8 cellular contexts compared by ENCODE assay signal in genomic region chr20:51366155-51366886, GRCh38.
DNase-seq lines count a peak whose midpoint lies in the region; ATAC-seq and TF ChIP-seq lines count a peak whose summit lies in the region.

No MANE protein-coding gene starts in this region.

- H3K27ac ChIP-seq in ascending aorta (peak overlapping the region; percentile 91), skeletal muscle tissue (ENCODE audit: low read depth, low read length) (peak overlapping the region; percentile 59), MM.1S (ENCODE audit: low read length) (no peak overlapping the region)
- H3K27ac ChIP-seq in CD4-positive, alpha-beta memory T cell (ENCODE audit: low read depth, low read length), result no peak overlapping the region

- peak; percentile 95 for DNase-seq in GOT3 (lab: John Stamatoyannopoulos, UW)
- DNase-seq in ascending aorta (ENCODE audit: low spot score in 2 of 2), result peak; percentile 53 to 94
- peak; percentile 92 for DNase-seq in left cardiac atrium
- DNase-seq in CD4-positive, alpha-beta memory T cell, result no peak
- DNase-seq in MM.1S, result no peak

- no peaks in the 10 kb centered on the region for H4K20me1 ChIP-seq in MM.1S (ENCODE audit: insufficient read depth, low read length)

- TF ChIP-seq CTCF in ascending aorta (IDR thresholded peaks at IDR 0.05) (no peak), MM.1S (IDR thresholded peaks at IDR 0.05; ENCODE audit: low read length) (no peak)

- H2AFZ ChIP-seq in MM.1S (ENCODE audit: low read length), result no peak overlapping the region

- ATAC-seq in left cardiac atrium (peak; percentile 57 to 93), HG03571 (IDR thresholded peaks at IDR 0.05; ENCODE audit: unreplicated experiment) (no peak), HG03039 (IDR thresholded peaks at IDR 0.05; ENCODE audit: unreplicated experiment) (no peak)

- no peaks in the 10 kb centered on the region for H3K4me1 Mint-ChIP-seq in CD4-positive, alpha-beta memory T cell

- no peaks in the 10 kb centered on the region for H3K9me2 ChIP-seq in MM.1S (replicated peaks; ENCODE audit: insufficient read depth, low read length)

- H3F3A ChIP-seq in MM.1S (ENCODE audit: insufficient read depth, low read length), result peaks cover 4% of the 10 kb centered on the region; the same call in 1 of the 2 replicates

- H3K4me2 ChIP-seq in MM.1S (ENCODE audit: low read depth, low read length), result no peak overlapping the region

- peaks cover 0 to 8% of the 10 kb centered on the region in 2 donors for H3K36me3 Mint-ChIP-seq in CD4-positive, alpha-beta memory T cell

- no peak overlapping the region for H3K4me3 Mint-ChIP-seq in CD4-positive, alpha-beta memory T cell

- POLR2A ChIA-PET in CD4-positive, alpha-beta memory T cell (lab: Charles Lee; ENCODE audit: partially characterized antibody), result no interaction called here

- no peaks in the 10 kb centered on the region for H3K27me3 ChIP-seq in ascending aorta
- peaks cover 0 to 4% (median 3%) of the 10 kb centered on the region in 3 donors for H3K27me3 ChIP-seq in skeletal muscle tissue (ENCODE audit: control insufficient read depth in 3 of 3, insufficient read depth in 3 of 3, low read length in 3 of 3)
- H3K27me3 ChIP-seq in CD4-positive, alpha-beta memory T cell (ENCODE audit: insufficient read depth, low read length), result no peaks in the 10 kb centered on the region
- H3K27me3 ChIP-seq in MM.1S (replicated peaks; ENCODE audit: insufficient read depth, low read length), result no peaks in the 10 kb centered on the region

- H3K79me2 ChIP-seq in MM.1S (ENCODE audit: low read length), result no peaks in the 10 kb centered on the region

- H3K9me3 Mint-ChIP-seq in CD4-positive, alpha-beta memory T cell, result peaks cover 0 to 10% (median 6%) of the 10 kb centered on the region in 8 donors

- intact Hi-C loops in ascending aorta (cut with DNase I) (loop anchor here (5.0 to 10.0 kb wide), 2 partner anchors 81 to 388 kb away; no protein-coding TSS in a partner anchor), left cardiac atrium (cut with DNase I) (no loop called here)
- intact Hi-C loops in CD4-positive, alpha-beta memory T cell (cut with micrococcal nuclease), result no loop called here

- H3K9me3 ChIP-seq in ascending aorta (no peaks in the 10 kb centered on the region), skeletal muscle tissue (ENCODE audit: control insufficient read depth in 3 of 3, low read length in 3 of 3) (no peaks in the 10 kb centered on the region), MM.1S (replicated peaks; ENCODE audit: insufficient read depth, low read length) (no peaks in the 10 kb centered on the region)
- H3K9me3 ChIP-seq in CD4-positive, alpha-beta memory T cell (ENCODE audit: control insufficient read depth in 1 of 2, low read length in 2 of 2), result no peaks in the 10 kb centered on the region

- CTCF ChIA-PET in CD4-positive, alpha-beta memory T cell (lab: Charles Lee; ENCODE audit: partially characterized antibody), result interaction anchor here (7.3 kb wide), 1 partner anchor 230 kb away, joined by 66 read pairs; no protein-coding TSS in a partner anchor

- H3K4me3 ChIP-seq in ascending aorta (peak overlapping the region in 1 of 2 donors; percentile 17), skeletal muscle tissue (ENCODE audit: low read length in 3 of 3) (no peak overlapping the region), MM.1S (ENCODE audit: low read length) (no peak overlapping the region)
- H3K4me3 ChIP-seq in CD4-positive, alpha-beta memory T cell (ENCODE audit: low read length in 2 of 2), result no peak overlapping the region

- no peak overlapping the region for H3K27ac Mint-ChIP-seq in CD4-positive, alpha-beta memory T cell

- H3K27me3 Mint-ChIP-seq in CD4-positive, alpha-beta memory T cell, result peaks cover 0 to under 1% of the 10 kb centered on the region in 2 donors

- H3K36me3 ChIP-seq in ascending aorta (no peaks in the 10 kb centered on the region), skeletal muscle tissue (ENCODE audit: control insufficient read depth in 3 of 3, insufficient read depth in 3 of 3, low read length in 3 of 3) (no peaks in the 10 kb centered on the region), MM.1S (replicated peaks; ENCODE audit: insufficient read depth, low read length) (no peaks in the 10 kb centered on the region)
- no peaks in the 10 kb centered on the region for H3K36me3 ChIP-seq in CD4-positive, alpha-beta memory T cell (ENCODE audit: insufficient read depth, low read length)

- peaks cover 6 to 13% of the 10 kb centered on the region in 2 donors for H3K4me1 ChIP-seq in ascending aorta
- no peaks in the 10 kb centered on the region for H3K4me1 ChIP-seq in skeletal muscle tissue (ENCODE audit: control insufficient read depth in 3 of 3, insufficient read depth in 3 of 3, low read length in 3 of 3)
- H3K4me1 ChIP-seq in CD4-positive, alpha-beta memory T cell (ENCODE audit: insufficient read depth, low read length), result no peaks in the 10 kb centered on the region
- peaks cover 15% of the 10 kb centered on the region for H3K4me1 ChIP-seq in MM.1S (ENCODE audit: low read length)

- no peak overlapping the region for H3K9ac ChIP-seq in skeletal muscle tissue (ENCODE audit: low read depth in 1 of 3, low read length in 3 of 3)
- H3K9ac ChIP-seq in MM.1S (ENCODE audit: low read length), result no peak overlapping the region

Comparison
In these comparisons a context has a peak if more than half of its experiments do, and no peak if none do; other contexts are left out.
1. DNase-seq: peak in GOT3 (single experiment), ascending aorta (2 of 2) and left cardiac atrium (single experiment); none in CD4-positive, alpha-beta memory T cell (0 of 5) and MM.1S (single experiment).
2. H3K27ac ChIP-seq: peak in ascending aorta (2 of 2) and skeletal muscle tissue (single experiment); none in CD4-positive, alpha-beta memory T cell (single experiment) and MM.1S (single experiment).
3. ATAC-seq: peak in left cardiac atrium (2 of 2); none in HG03571 (single experiment) and HG03039 (single experiment).